Comparison of ENCODE assay signal across 9 cellular contexts in the genomic region with DNA sequence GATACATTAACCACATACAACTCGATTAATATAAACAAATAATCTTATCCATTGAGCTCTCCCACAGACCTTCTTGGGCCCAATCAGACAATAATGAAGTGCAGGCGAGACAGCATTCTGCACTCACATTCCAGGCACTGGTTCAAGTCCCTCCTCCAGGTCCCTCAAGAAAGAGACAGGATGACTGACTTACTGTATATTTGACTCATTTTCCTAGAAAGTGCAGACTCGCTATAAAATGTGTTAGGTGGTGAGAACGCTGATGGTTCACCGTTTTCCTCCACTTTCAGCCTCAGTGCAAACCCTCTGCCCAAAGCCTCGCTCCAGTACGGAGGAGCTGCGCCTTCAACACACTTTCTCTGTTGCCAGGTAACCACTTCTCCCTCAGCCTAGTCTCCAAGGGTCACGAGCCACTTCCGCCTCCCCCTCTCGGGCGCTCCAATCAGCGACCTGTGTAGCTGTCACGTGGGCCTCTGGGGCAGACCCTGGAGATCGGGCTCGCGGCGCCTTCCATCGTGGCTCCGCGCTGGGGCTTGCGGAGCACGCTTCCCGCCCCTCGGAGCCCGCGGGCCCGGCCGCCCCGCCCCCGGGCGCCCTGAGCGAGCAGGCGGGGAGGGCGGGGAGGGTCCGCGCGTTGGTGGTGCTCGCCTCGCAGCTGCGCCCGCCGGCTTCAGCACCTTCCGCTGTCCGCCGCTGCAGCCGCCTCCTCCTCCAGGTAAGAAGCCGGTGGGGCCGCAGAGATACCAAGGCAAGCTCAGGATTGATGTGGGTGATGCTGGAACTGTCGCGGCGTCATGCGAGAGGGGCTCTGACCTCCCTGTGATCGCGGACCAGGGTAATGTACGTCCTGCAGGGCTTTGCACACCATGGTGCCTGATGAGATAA. TPM values are rescaled to one million over a fixed set of nuclear protein-coding genes. Genes with fewer than 3 reads are reported as not detected.
A peak's percentile ranks its signal among the peaks of the same experiment; 100 is the strongest.
DNase-seq lines count a peak whose midpoint lies in the region; ATAC-seq and TF ChIP-seq lines count a peak whose summit lies in the region.
"Had no signal": no experiment of that assay in that cellular context is flagged by ENCODE, and none has a peak within 500 bp of the region (broad histone marks: within the 10 kb centered on the region; RNA-seq: fewer than 3 reads in every experiment).

A gene (plus strand): TSS at position 477 of the 885 bp plus-strand sequence. CDS start 45,740 bp downstream, outside the sequence.

- H3K27me3 ChIP-seq in KMS-11 (ENCODE audit: insufficient read depth, low read depth): no peaks in the 10 kb centered on the region

- no peaks in the 10 kb centered on the region for H3K27me3 Mint-ChIP-seq in natural killer cell (ENCODE audit: low read depth in 2 of 2)
- H3K27me3 Mint-ChIP-seq in stimulated activated memory B cell treated with anti-CD40 and anti-IgM and Interleukin-4, amounts not matched to agents 10 μg/mL and 1 μg/mL and 100 μg/mL, for 72 hours: no peaks in the 10 kb centered on the region

- peak within 1 kb of the TSS; percentile 79 for H3K4me3 Mint-ChIP-seq in natural killer cell
- peak within 1 kb of the TSS; percentile 94 for H3K4me3 Mint-ChIP-seq in stimulated activated memory B cell treated with anti-CD40 and anti-IgM and Interleukin-4, amounts not matched to agents 10 μg/mL and 1 μg/mL and 100 μg/mL, for 72 hours

- H3K27ac ChIP-seq in KMS-11: peak within 1 kb of the TSS; percentile 30; the same call in 1 of the 2 replicates
- H3K27ac ChIP-seq: epithelial cell of prostate had no signal

- H3K4me1 ChIP-seq in KMS-11 (ENCODE audit: low read depth, poor library complexity, severe bottlenecking): peaks cover 9% of the 10 kb centered on the region

- no peaks in the 10 kb centered on the region for H3K79me2 ChIP-seq in KMS-11 (ENCODE audit: insufficient read depth, low read depth)

- no peak within 1 kb of the TSS for H3K4me3 ChIP-seq in KMS-11 (IDR thresholded peaks at IDR 0.05; ENCODE audit: insufficient read depth, low read depth, low read length)

- peaks cover 0 to 2% of the 10 kb centered on the region in 2 donors for H3K9me3 Mint-ChIP-seq in natural killer cell
- H3K9me3 Mint-ChIP-seq in stimulated activated memory B cell treated with anti-CD40 and anti-IgM and Interleukin-4, amounts not matched to agents 10 μg/mL and 1 μg/mL and 100 μg/mL, for 72 hours: no peaks in the 10 kb centered on the region

- H3K4me2 ChIP-seq in KMS-11: peak within 1 kb of the TSS; percentile 71

- no peaks in the 10 kb centered on the region for H3K36me3 Mint-ChIP-seq in natural killer cell
- H3K36me3 Mint-ChIP-seq in stimulated activated memory B cell treated with anti-CD40 and anti-IgM and Interleukin-4, amounts not matched to agents 10 μg/mL and 1 μg/mL and 100 μg/mL, for 72 hours: no peaks in the 10 kb centered on the region

- peak within 1 kb of the TSS; percentile 10; the same call in 1 of the 2 replicates for H3K9ac ChIP-seq in KMS-11

- intact Hi-C loops in natural killer cell (cut with micrococcal nuclease): no loop called here

- H2AFZ ChIP-seq in KMS-11 (ENCODE audit: low read depth): peak within 1 kb of the TSS; percentile 98

- no peaks in the 10 kb centered on the region for H4K20me1 ChIP-seq in KMS-11 (ENCODE audit: insufficient read depth)

- H3K36me3 ChIP-seq in KMS-11 (ENCODE audit: insufficient read depth): no peaks in the 10 kb centered on the region

- peak; percentile 100 for ATAC-seq in GM21737 (IDR thresholded peaks at IDR 0.05; ENCODE audit: unreplicated experiment)
- ATAC-seq in natural killer cell: peak; percentile 71 to 89 (median 86)
- peak; percentile 100 for ATAC-seq in stimulated activated memory B cell treated with anti-CD40 and anti-IgM and Interleukin-4, amounts not matched to agents 10 μg/mL and 1 μg/mL and 100 μg/mL, for 72 hours

- TF ChIP-seq CTCF in KMS-11 (conservative IDR thresholded peaks at IDR 0.05; ENCODE audit: low read depth, low read length): no peak
- TF ChIP-seq CTCF in natural killer cell (IDR thresholded peaks at IDR 0.05): no peak

- H3K27ac Mint-ChIP-seq in natural killer cell: peak within 1 kb of the TSS in 1 of 2 donors; percentile 33
- H3K27ac Mint-ChIP-seq in stimulated activated memory B cell treated with anti-CD40 and anti-IgM and Interleukin-4, amounts not matched to agents 10 μg/mL and 1 μg/mL and 100 μg/mL, for 72 hours: peak within 1 kb of the TSS; percentile 75

- peaks cover 6 to 7% of the 10 kb centered on the region in 2 donors for H3K4me1 Mint-ChIP-seq in natural killer cell
- H3K4me1 Mint-ChIP-seq in stimulated activated memory B cell treated with anti-CD40 and anti-IgM and Interleukin-4, amounts not matched to agents 10 μg/mL and 1 μg/mL and 100 μg/mL, for 72 hours: peaks cover 13% of the 10 kb centered on the region

- DNase-seq in DMS153 treated with DMSO at 0.1 percent for 48 hours (lab: John Stamatoyannopoulos, UW; ENCODE audit: unreplicated experiment) (peak; percentile 87), RPMI7951 (ENCODE audit: low read depth) (peak; percentile 74), fibroblast of peridontal ligament (ENCODE audit: extremely low read depth) (peak; percentile 75), natural killer cell (peak; percentile 31)
- peak; percentile 34 to 40 for DNase-seq in activated T-helper 1 cell treated with anti-CD3 and anti-CD28 coated beads, Interleukin-2, amount 50 U/mL, for 16 hours (ENCODE audit: low read depth in 1 of 2, low spot score in 1 of 2)

RNA-seq across cellular contexts. Expression of the gene that starts here (rescaled TPM):
- 0.48 and 0.98 TPM in 2 replicates for total RNA-seq in RPMI7951 (2014; rRNA removed; shearing (Covaris generic))
- total RNA-seq in natural killer cell: under 1 TPM; 0.07 to 0.38 (median 0.12) TPM

Comparison
In these comparisons a context has a peak if more than half of its experiments do, and no peak if none do; other contexts are left out.
1. Peak in DNase-seq in RPMI7951; RNA of the gene not detected or under 1 TPM.
2. Peak in DNase-seq and ATAC-seq in natural killer cell; RNA of the gene not detected or under 1 TPM.
3. DNase-seq: peak in every context shown above with its lines; median percentile 87 in DMS153 treated with DMSO at 0.1 percent for 48 hours; 75 in fibroblast of peridontal ligament; 74 in RPMI7951; 37 in activated T-helper 1 cell treated with anti-CD3 and anti-CD28 coated beads, Interleukin-2, amount 50 U/mL, for 16 hours; 31 in natural killer cell.